In the genomic region with DNA sequence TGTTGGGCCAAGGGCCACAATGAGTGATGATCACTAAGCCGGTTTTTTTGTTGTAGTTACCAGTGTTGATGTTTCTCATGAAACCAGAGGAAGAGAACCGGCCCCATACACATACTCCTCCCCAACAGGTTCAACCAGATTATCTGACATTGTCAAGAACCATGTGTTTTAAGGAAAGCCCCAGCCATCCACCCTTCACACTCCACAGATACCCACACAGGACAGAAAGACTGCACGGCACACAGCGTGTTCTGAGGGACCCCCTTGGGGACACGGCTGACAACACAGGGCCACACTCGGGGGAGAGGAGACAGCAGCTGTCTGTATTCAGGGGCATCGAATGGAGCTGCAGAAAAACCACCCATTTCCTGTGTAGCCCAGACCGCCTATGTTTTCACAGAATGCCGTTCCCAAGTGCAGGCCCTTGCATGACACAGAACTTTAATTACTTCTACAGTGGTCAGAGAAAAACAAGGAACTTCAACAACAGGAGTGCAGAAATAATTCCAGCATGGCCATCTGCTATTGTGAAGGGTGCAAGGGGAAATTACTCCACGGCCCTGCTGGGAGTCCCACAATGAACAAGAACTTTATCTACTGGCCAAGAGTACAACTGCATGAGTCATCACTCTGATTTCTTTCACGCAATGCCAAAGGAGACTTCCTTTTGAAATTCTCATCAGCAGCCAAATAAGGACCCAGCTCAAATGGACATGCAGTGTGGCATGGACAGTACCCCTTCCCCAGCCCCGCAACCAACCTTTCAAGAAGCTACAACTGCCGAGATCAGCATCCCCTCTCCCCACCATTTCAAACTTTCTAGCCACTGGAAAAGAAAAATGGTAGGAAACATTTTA, we compare ENCODE assay signal across 8 cellular contexts. TPM values are rescaled to one million over a fixed set of nuclear protein-coding genes. Genes with fewer than 3 reads are reported as not detected.
DNase-seq lines count a peak whose midpoint lies in the region; ATAC-seq, FAIRE-seq and TF ChIP-seq lines count a peak whose summit lies in the region.

No MANE protein-coding gene starts in this region.

- TF ChIP-seq POLR2A in endothelial cell of umbilical vein (IDR thresholded peaks at IDR 0.05; ENCODE audit: low read depth, low read length), result peak; percentile 68

- CTCF ChIA-PET in endothelial cell of umbilical vein (lab: Charles Lee), result interaction anchor here (1.2 to 2.7 kb wide), 7 partner anchors 43 to 874 kb away, joined by 3 to 24 read pairs (median 6); no protein-coding TSS in a partner anchor

- peak overlapping the region; percentile 100 for H3K9ac ChIP-seq in endothelial cell of umbilical vein (replicated peaks; ENCODE audit: extremely low read depth, insufficient read depth, low read length)
- peak overlapping the region; percentile 100 for H3K9ac ChIP-seq in stomach smooth muscle (ENCODE audit: low read length in 2 of 2)

- peak; percentile 89 for FAIRE-seq in GM19239 (lab: Jason Lieb, UNC)
- peak; percentile 90 for FAIRE-seq in endothelial cell of umbilical vein (lab: Jason Lieb, UNC)

- dilution Hi-C loops in endothelial cell of umbilical vein (cut with MboI; ENCODE audit: extremely low pct_ligation_motif_present, low sequenced_read_pairs), result no loop called here

- TF ChIP-seq CTCF in AG10803 (conservative IDR thresholded peaks at IDR 0.05; ENCODE audit: low read length) (no peak), endothelial cell of umbilical vein (IDR thresholded peaks at IDR 0.05; ENCODE audit: extremely low read depth in 1 of 2, insufficient read depth in 1 of 2, low read depth in 1 of 2, low read length in 2 of 2) (no peak)

- no peak overlapping the region for H2AFZ ChIP-seq in endothelial cell of umbilical vein (ENCODE audit: low read depth, low read length)

- H3K9me3 ChIP-seq in endothelial cell of umbilical vein (replicated peaks; ENCODE audit: control insufficient read depth, insufficient read depth, low read length) (no peaks in the 10 kb centered on the region), stomach smooth muscle (ENCODE audit: control insufficient read depth in 2 of 2, low read length in 2 of 2) (no peaks in the 10 kb centered on the region)

- DNase-seq in AG10803 (ENCODE audit: low read depth) (peak; percentile 98), GM19239 (ENCODE audit: insufficient read length, low spot score) (no peak), NCI-H2029 (lab: John Stamatoyannopoulos, UW) (peak; percentile 35), endothelial cell of umbilical vein (ENCODE audit: low read depth, low spot score) (peak; percentile 95), medulla oblongata (ENCODE audit: extremely low spot score) (peak; percentile 95)
- DNase-seq in activated CD4-positive, alpha-beta T cell treated with anti-CD3 and anti-CD28 coated beads, Interleukin-2, amount 50 U/mL, for 1 hour, result peak; percentile 63

- peaks cover 28 to 45% of the 10 kb centered on the region in 2 experiments for H3K36me3 ChIP-seq in endothelial cell of umbilical vein (ENCODE audit: control insufficient read depth in 2 of 2, extremely low read depth in 1 of 2, insufficient read depth in 2 of 2, low read length in 2 of 2)
- H3K36me3 ChIP-seq in stomach smooth muscle (ENCODE audit: control insufficient read depth in 2 of 2, insufficient read depth in 2 of 2, low read length in 2 of 2), result peaks cover 36 to 39% of the 10 kb centered on the region in 2 donors

- H3K79me2 ChIP-seq in endothelial cell of umbilical vein (ENCODE audit: control insufficient read depth, insufficient read depth, low read length), result peaks cover 75% of the 10 kb centered on the region

- BruUV-seq in endothelial cell of umbilical vein (replicated peaks; lab: Mats Ljungman, UMichigan), result no TSS peak

- H3K27me3 ChIP-seq in endothelial cell of umbilical vein (ENCODE audit: control insufficient read depth in 2 of 2, insufficient read depth in 2 of 2, low read length in 2 of 2) (no peaks in the 10 kb centered on the region), stomach smooth muscle (ENCODE audit: control insufficient read depth in 1 of 2, insufficient read depth in 2 of 2, low read length in 2 of 2) (no peaks in the 10 kb centered on the region)

- H4K20me1 ChIP-seq in endothelial cell of umbilical vein (replicated peaks; ENCODE audit: control insufficient read depth, extremely low read depth, insufficient read depth, low read length), result no peaks in the 10 kb centered on the region

- H3K9me1 ChIP-seq in endothelial cell of umbilical vein (replicated peaks; ENCODE audit: control insufficient read depth, extremely low read depth, insufficient read depth, low read length), result no peaks in the 10 kb centered on the region

- H3K4me3 ChIP-seq in AG10803 (ENCODE audit: low read length), result peak overlapping the region; percentile 97
- peak overlapping the region; percentile 89 to 95 (median 92) for H3K4me3 ChIP-seq in endothelial cell of umbilical vein (replicated peaks in 1 of 3; ENCODE audit: insufficient read depth in 1 of 3, low read depth in 1 of 3, low read length in 3 of 3)
- H3K4me3 ChIP-seq in stomach smooth muscle (ENCODE audit: low read length in 2 of 2), result peak overlapping the region; percentile 96 to 98

- peak overlapping the region; percentile 95 for H3K27ac ChIP-seq in endothelial cell of umbilical vein (ENCODE audit: insufficient read depth, low read depth, low read length)
- H3K27ac ChIP-seq in stomach smooth muscle (ENCODE audit: low read length), result peak overlapping the region; percentile 99

- H3K4me2 ChIP-seq in endothelial cell of umbilical vein (ENCODE audit: insufficient read depth, low read length), result peak overlapping the region; percentile 95

- H3K4me1 ChIP-seq in endothelial cell of umbilical vein (ENCODE audit: control insufficient read depth, extremely low read depth, insufficient read depth, low read length) (peaks cover 53% of the 10 kb centered on the region), stomach smooth muscle (ENCODE audit: control insufficient read depth, insufficient read depth, low read length) (peaks cover 51% of the 10 kb centered on the region)

- intact Hi-C loops in endothelial cell of umbilical vein (cut with micrococcal nuclease), result loop anchor here (1.0 to 2.0 kb wide), 5 partner anchors 106 to 874 kb away; no protein-coding TSS in a partner anchor

- no peak for ATAC-seq in GM19328 (IDR thresholded peaks at IDR 0.05; ENCODE audit: unreplicated experiment)

- POLR2A ChIA-PET in endothelial cell of umbilical vein (lab: Charles Lee), result interaction anchor here (1.0 to 2.8 kb wide), 6 partner anchors 23 to 669 kb away, joined by 3 to 8 read pairs (median 4); no protein-coding TSS in a partner anchor

TF ChIP-seq in endothelial cell of umbilical vein, 7 proteins besides CTCF, POLR2A, EP300 and RAD21:
- TF ChIP-seq FOS (IDR thresholded peaks at IDR 0.05; ENCODE audit: borderline replicate concordance, insufficient read depth, low read length) (peak; percentile 94), MYC (IDR thresholded peaks at IDR 0.05; ENCODE audit: low read depth, low read length) (no peak), EZH2 (IDR thresholded peaks at IDR 0.05; ENCODE audit: borderline replicate concordance, low read depth, low read length, severe bottlenecking) (no peak), POLR2AphosphoS5 (IDR thresholded peaks at IDR 0.05; ENCODE audit: insufficient read depth, low read depth, low read length) (peak; percentile 90), GATA2 (IDR thresholded peaks at IDR 0.05; ENCODE audit: insufficient read depth, insufficient read length, low read depth, low read length) (peak; percentile 72), MAX (IDR thresholded peaks at IDR 0.05; ENCODE audit: insufficient read depth, insufficient read length) (peak; percentile 0), JUN (IDR thresholded peaks at IDR 0.05; ENCODE audit: borderline replicate concordance, insufficient read depth, insufficient read length, low read depth) (peak; percentile 96)

RNA-seq across cellular contexts. Expression of gene KLF6, which starts 2.3 kb away (rescaled TPM):
- 307 and 330 TPM in 2 replicates for total RNA-seq in endothelial cell of umbilical vein
- polyA plus RNA-seq in endothelial cell of umbilical vein, result 144 and 183 TPM in 2 replicates
- polyA plus RNA-seq in endothelial cell of umbilical vein (2011; cell fraction: cytosol; rRNA removed), result 117 and 146 TPM in 2 replicates
- 913 and 1,014 TPM in 2 replicates for polyA plus RNA-seq in endothelial cell of umbilical vein (2011; cell fraction: nucleus; rRNA removed)
- 258 and 323 TPM in 2 replicates for polyA plus RNA-seq in endothelial cell of umbilical vein (2012)
- 717 and 821 TPM in 2 replicates for polyA minus RNA-seq in endothelial cell of umbilical vein
- polyA minus RNA-seq in endothelial cell of umbilical vein (2011; cell fraction: cytosol; rRNA and poly(A)+ RNA removed), result 6.0 TPM
- polyA minus RNA-seq in endothelial cell of umbilical vein (2011; cell fraction: nucleus; rRNA and poly(A)+ RNA removed), result 1,291 and 1,303 TPM in 2 replicates
